8 cellular contexts compared by ENCODE assay signal in the genomic region with DNA sequence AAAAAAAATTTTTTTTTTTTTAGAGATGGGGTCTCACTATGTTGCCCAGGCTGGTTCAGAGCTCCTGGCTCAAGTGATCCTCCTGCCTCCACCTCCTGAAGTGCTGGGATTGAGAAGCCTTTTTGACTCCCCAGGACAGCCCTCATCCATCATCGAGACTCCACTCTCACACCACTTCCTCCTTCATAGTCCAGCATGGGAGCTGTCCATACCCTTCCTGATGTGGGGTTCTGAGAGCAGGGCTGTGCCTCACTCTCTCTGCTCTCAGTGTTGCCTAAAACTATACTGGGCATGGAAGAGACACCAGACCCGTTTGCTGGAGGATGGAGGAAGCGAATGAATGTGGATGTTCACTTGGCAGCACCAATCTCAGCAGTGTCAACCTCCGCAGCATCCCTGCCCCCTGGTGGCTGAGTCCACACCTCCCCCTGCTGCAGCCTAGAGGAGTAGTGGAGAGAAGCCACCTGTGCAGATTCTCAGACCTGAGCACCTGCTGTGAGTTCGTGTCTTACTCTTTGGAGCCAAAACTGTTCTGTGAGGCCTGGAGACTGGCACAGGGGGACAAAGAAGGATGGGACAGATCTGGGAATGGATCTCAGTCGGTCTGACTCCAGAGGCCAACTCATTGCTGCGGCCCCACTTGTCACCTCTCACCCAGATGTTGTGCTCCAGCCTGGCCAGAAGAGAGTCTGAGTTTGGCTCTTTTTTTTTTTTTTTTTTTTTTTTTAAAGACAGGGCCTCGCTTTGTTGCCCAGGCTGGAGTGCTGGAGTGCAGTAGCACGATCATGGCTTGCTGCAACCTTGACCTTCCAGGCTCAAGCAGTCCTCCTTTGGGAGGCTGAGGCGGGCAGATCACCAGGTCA. TPM values are rescaled to one million over a fixed set of nuclear protein-coding genes. Genes with fewer than 3 reads are reported as not detected.
DNase-seq lines count a peak whose midpoint lies in the region; ATAC-seq and TF ChIP-seq lines count a peak whose summit lies in the region.

No MANE protein-coding gene starts in this region.

- DNase-seq in CD4-positive, alpha-beta T cell = peak; percentile 14 to 65 (median 50)
- DNase-seq in GOT3 (lab: John Stamatoyannopoulos, UW) = peak; percentile 18
- DNase-seq in NCI-H2227 treated with DMSO at 0.1 percent for 48 hours (lab: John Stamatoyannopoulos, UW) = peak; percentile 73
- DNase-seq in activated CD4-positive, CD25-positive, alpha-beta regulatory T cell treated with anti-CD3 and anti-CD28 coated beads, Interleukin-2, amount 50 U/mL, for 72 hours = peak; percentile 77
- DNase-seq in ecto neural progenitor cell (ENCODE audit: low spot score) = peak; percentile 76
- peak; percentile 93 for DNase-seq in mesenteric fat pad (ENCODE audit: low spot score)
- DNase-seq in cortex of kidney (lab: John Stamatoyannopoulos, UW) = no peak

- POLR2A ChIA-PET in CD4-positive, alpha-beta T cell (lab: Charles Lee) = no interaction called here

- H3K27ac ChIP-seq in CD4-positive, alpha-beta T cell (ENCODE audit: low read depth, low read length) = no peak overlapping the region

- ATAC-seq in CD4-positive, alpha-beta T cell (ENCODE audit: poor library complexity) = peak; percentile 92
- peak; percentile 85 for ATAC-seq in stimulated activated memory B cell treated with anti-CD40 and anti-IgM and Interleukin-4, amounts not matched to agents 10 μg/mL and 1 μg/mL and 100 μg/mL, for 72 hours

- no peak overlapping the region for H3K27ac Mint-ChIP-seq in CD4-positive, alpha-beta T cell
- H3K27ac Mint-ChIP-seq in stimulated activated memory B cell treated with anti-CD40 and anti-IgM and Interleukin-4, amounts not matched to agents 10 μg/mL and 1 μg/mL and 100 μg/mL, for 72 hours = no peak overlapping the region

- H3K9me3 ChIP-seq in CD4-positive, alpha-beta T cell (ENCODE audit: control insufficient read depth, low read length) = no peaks in the 10 kb centered on the region

- no peaks in the 10 kb centered on the region for H3K36me3 Mint-ChIP-seq in CD4-positive, alpha-beta T cell (ENCODE audit: low read depth)
- no peaks in the 10 kb centered on the region for H3K36me3 Mint-ChIP-seq in stimulated activated memory B cell treated with anti-CD40 and anti-IgM and Interleukin-4, amounts not matched to agents 10 μg/mL and 1 μg/mL and 100 μg/mL, for 72 hours

- H3K27me3 Mint-ChIP-seq in CD4-positive, alpha-beta T cell = peaks cover 47% of the 10 kb centered on the region
- peaks cover 42% of the 10 kb centered on the region for H3K27me3 Mint-ChIP-seq in stimulated activated memory B cell treated with anti-CD40 and anti-IgM and Interleukin-4, amounts not matched to agents 10 μg/mL and 1 μg/mL and 100 μg/mL, for 72 hours

- H3K9me3 Mint-ChIP-seq in CD4-positive, alpha-beta T cell = no peaks in the 10 kb centered on the region
- H3K9me3 Mint-ChIP-seq in stimulated activated memory B cell treated with anti-CD40 and anti-IgM and Interleukin-4, amounts not matched to agents 10 μg/mL and 1 μg/mL and 100 μg/mL, for 72 hours = no peaks in the 10 kb centered on the region

- H3K4me1 Mint-ChIP-seq in CD4-positive, alpha-beta T cell (ENCODE audit: low read depth) = no peaks in the 10 kb centered on the region
- H3K4me1 Mint-ChIP-seq in stimulated activated memory B cell treated with anti-CD40 and anti-IgM and Interleukin-4, amounts not matched to agents 10 μg/mL and 1 μg/mL and 100 μg/mL, for 72 hours = peaks cover 7% of the 10 kb centered on the region

- peak; percentile 50 for TF ChIP-seq CTCF in CD4-positive, alpha-beta T cell (IDR thresholded peaks at IDR 0.05)

- CTCF ChIA-PET in CD4-positive, alpha-beta T cell (lab: Charles Lee) = no interaction called here

- intact Hi-C loops in CD4-positive, alpha-beta T cell (cut with DNase I, micrococcal nuclease) = no loop called here

- H3K4me3 Mint-ChIP-seq in CD4-positive, alpha-beta T cell = no peak overlapping the region
- H3K4me3 Mint-ChIP-seq in stimulated activated memory B cell treated with anti-CD40 and anti-IgM and Interleukin-4, amounts not matched to agents 10 μg/mL and 1 μg/mL and 100 μg/mL, for 72 hours = no peak overlapping the region

- no peaks in the 10 kb centered on the region for H3K27me3 ChIP-seq in CD4-positive, alpha-beta T cell (ENCODE audit: control insufficient read depth, insufficient read depth, low read length)

RNA-seq across cellular contexts. Expression of a gene that starts 17.7 kb away (rescaled TPM):
- total RNA-seq in CD4-positive, alpha-beta T cell = not detected
- total RNA-seq in mesenteric fat pad = 154 TPM

RNA-seq across cellular contexts. Expression of a gene that starts 23.5 kb away (rescaled TPM):
- not detected for total RNA-seq in CD4-positive, alpha-beta T cell
- total RNA-seq in mesenteric fat pad = 0.39 TPM

RNA-seq across cellular contexts. Expression of a gene that starts 50.7 kb away (rescaled TPM):
- 10 to 100 TPM; 42.3 to 45.9 TPM for total RNA-seq in CD4-positive, alpha-beta T cell
- 47.9 TPM for total RNA-seq in mesenteric fat pad

Comparison
In these comparisons a context has a peak if more than half of its experiments do, and no peak if none do; other contexts are left out.
1. RNA of a gene that starts 17.7 kb away (total RNA-seq): 154 TPM in mesenteric fat pad (single experiment); not detected in CD4-positive, alpha-beta T cell; every median in the first group is over 100 times any median in the second.